Comparison of ENCODE assay signal across 20 cellular contexts in the genomic region with DNA sequence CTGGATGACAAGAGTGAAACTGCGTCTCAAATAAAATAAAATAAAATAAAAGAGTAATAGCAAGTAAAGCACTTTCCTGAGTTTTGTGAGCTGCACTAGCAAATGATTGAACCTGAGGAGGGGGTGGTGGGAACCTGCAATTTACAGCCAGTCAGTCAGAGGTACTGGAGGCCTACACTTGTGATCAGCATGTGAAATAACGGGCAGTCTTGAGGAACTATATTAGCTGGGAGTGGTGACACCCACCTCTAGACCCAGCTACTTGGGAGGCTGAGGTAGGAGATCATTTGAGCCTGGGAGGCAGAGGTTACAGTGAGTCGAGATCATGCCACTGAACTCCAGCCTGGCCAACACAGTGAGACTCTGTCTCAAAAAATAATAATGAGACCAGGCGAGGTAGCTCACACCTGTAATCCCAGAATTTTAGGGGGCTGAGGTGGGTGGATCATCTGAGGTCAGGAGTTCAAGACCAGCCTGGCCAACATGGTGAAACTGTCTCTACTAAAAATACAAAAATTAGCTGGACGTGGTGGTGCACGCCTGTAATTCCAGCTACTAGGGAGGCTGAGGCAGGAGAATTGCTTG.
DNase-seq lines count a peak whose midpoint lies in the region; ATAC-seq, FAIRE-seq and TF ChIP-seq lines count a peak whose summit lies in the region.
"Had no signal": no experiment of that assay in that cellular context is flagged by ENCODE, and none has a peak within 500 bp of the region (broad histone marks: within the 10 kb centered on the region; RNA-seq: fewer than 3 reads in every experiment).

No MANE protein-coding gene starts in this region.

- no peaks in the 10 kb centered on the region for H3K36me3 Mint-ChIP-seq in activated CD4-positive, alpha-beta T cell treated with anti-CD3 and anti-CD28 coated beads, Interleukin-2, amount 10 ng/mL, durations not matched to agents 7 days and 5 days (ENCODE audit: low read depth)
- no peaks in the 10 kb centered on the region for H3K36me3 Mint-ChIP-seq in chondrocyte (ENCODE audit: low read depth)

- no peaks in the 10 kb centered on the region for H3K79me1 ChIP-seq in H1 (ENCODE audit: low read depth, low read length)

- FAIRE-seq in H1 (lab: Jason Lieb, UNC) = no peak
- FAIRE-seq: A204.1, D721Med, GM12892, GM18507, K562 had no signal

- CTCF ChIA-PET in H1 (lab: Charles Lee; ENCODE audit: partially characterized antibody) = interaction anchor here (0.7 to 0.8 kb wide), 2 partner anchors 10 to 82 kb away, joined by 3 read pairs; no protein-coding TSS in a partner anchor
- CTCF ChIA-PET in activated CD4-positive, alpha-beta T cell treated with anti-CD3 and anti-CD28 coated beads, Interleukin-2, amount 10 ng/mL, durations not matched to agents 7 days and 5 days (lab: Charles Lee) = no interaction called here

- peak overlapping the region; percentile 21 to 75; a peak in 3 of 4 replicates for H3K4me2 ChIP-seq in H1 (ENCODE audit: insufficient read depth in 1 of 2, low read depth in 2 of 2, low read length in 2 of 2)

- H3K4me3 Mint-ChIP-seq in activated CD4-positive, alpha-beta T cell treated with anti-CD3 and anti-CD28 coated beads, Interleukin-2, amount 10 ng/mL, durations not matched to agents 7 days and 5 days = no peak overlapping the region
- H3K4me3 Mint-ChIP-seq in chondrocyte (ENCODE audit: unreplicated experiment) = no peak overlapping the region
- H3K4me3 Mint-ChIP-seq: CD4-positive, alpha-beta T cell had no signal

- no peaks in the 10 kb centered on the region for H3K9me3 ChIP-seq in HUES48 (ENCODE audit: control insufficient read depth, insufficient read depth, low read length)
- H3K9me3 ChIP-seq in H1 (ENCODE audit: insufficient read depth in 2 of 2, low read depth in 1 of 2, low read length in 1 of 2) = no peaks in the 10 kb centered on the region
- H3K9me3 ChIP-seq in iPS-18a (ENCODE audit: control insufficient read depth, low read depth, low read length) = no peaks in the 10 kb centered on the region
- H3K9me3 ChIP-seq: Caco-2 had no signal

- POLR2A ChIA-PET in H1 (lab: Charles Lee; ENCODE audit: partially characterized antibody) = interaction anchor here (0.7 to 5.2 kb wide), 4 partner anchors 9 to 104 kb away, joined by 3 to 32 read pairs (median 5); no protein-coding TSS in a partner anchor
- POLR2A ChIA-PET in activated CD4-positive, alpha-beta T cell treated with anti-CD3 and anti-CD28 coated beads, Interleukin-2, amount 10 ng/mL, durations not matched to agents 7 days and 5 days (lab: Charles Lee) = interaction anchor here (0.6 kb wide), 1 partner anchor 200 kb away, joined by 4 read pairs; no protein-coding TSS in a partner anchor

- no peak overlapping the region for H2AFZ ChIP-seq in H1 (ENCODE audit: low read length)
- H2AFZ ChIP-seq: GM23248 had no signal

- no peak for TF ChIP-seq EP300 in H1 (IDR thresholded peaks at IDR 0.05; ENCODE audit: borderline replicate concordance in 1 of 2, low read depth in 2 of 2, low read length in 2 of 2)

- TF ChIP-seq CTCF in H1 (IDR thresholded peaks at IDR 0.05; ENCODE audit: control extremely low read depth in 1 of 3, insufficient read depth in 1 of 3, low read depth in 1 of 3, low read length in 3 of 3) (no peak), chondrocyte (IDR thresholded peaks at IDR 0.05) (no peak)

- H3K36me3 ChIP-seq in HUES48 (ENCODE audit: control insufficient read depth, insufficient read depth, low read length) (peaks cover 64% of the 10 kb centered on the region), H1 (ENCODE audit: control insufficient read depth in 2 of 4, insufficient read depth in 4 of 4, low read length in 3 of 4) (peaks cover 0 to 64% (median 7%) of the 10 kb centered on the region in 4 experiments; a peak in 5 of 8 replicates), iPS-18a (ENCODE audit: control insufficient read depth, low read depth, low read length) (peaks cover 45% of the 10 kb centered on the region)

- no peaks in the 10 kb centered on the region for H3K4me1 Mint-ChIP-seq in activated CD4-positive, alpha-beta T cell treated with anti-CD3 and anti-CD28 coated beads, Interleukin-2, amount 10 ng/mL, durations not matched to agents 7 days and 5 days
- no peaks in the 10 kb centered on the region for H3K4me1 Mint-ChIP-seq in chondrocyte (ENCODE audit: low read depth)

- peaks cover 0 to 2% of the 10 kb centered on the region in 2 experiments for H4K20me1 ChIP-seq in H1 (replicated peaks in 1 of 2; ENCODE audit: control insufficient read depth in 1 of 2, insufficient read depth in 2 of 2, low read length in 2 of 2)

- ATAC-seq in HG02588 (IDR thresholded peaks at IDR 0.05; ENCODE audit: unreplicated experiment) = no peak

- no peak overlapping the region for H2BK120ac ChIP-seq in H1 (replicated peaks; ENCODE audit: low read depth, low read length)

- DNase-seq in H1 (ENCODE audit: low read depth in 1 of 2, low spot score in 2 of 2) (no peak), chondrocyte (ENCODE audit: low spot score) (no peak), SKM-1 (lab: John Stamatoyannopoulos, UW; ENCODE audit: unreplicated experiment) (no peak)
- no peak for DNase-seq in activated CD4-positive, alpha-beta T cell treated with anti-CD3 and anti-CD28 coated beads, Interleukin-2, amount 10 ng/mL, durations not matched to agents 7 days and 5 days
- DNase-seq: ACHN; Caco-2; CD4-positive, alpha-beta T cell; GDM1; GM23248; H7; IMR-90 had no signal

- H2BK12ac ChIP-seq in H1 (ENCODE audit: low read depth, low read length) = no peak overlapping the region

- H3K9ac ChIP-seq in HUES48 (ENCODE audit: low read depth, low read length) (no peak overlapping the region), H1 (replicated peaks in 1 of 4; ENCODE audit: extremely low read depth in 1 of 4, low read depth in 3 of 4, low read length in 3 of 4) (no peak overlapping the region), iPS-18a (ENCODE audit: low read length) (no peak overlapping the region)
- H3K9ac ChIP-seq: GM23248 had no signal

- H3K14ac ChIP-seq in H1 (ENCODE audit: insufficient read length) = no peak overlapping the region

- no peak for TF ChIP-seq RAD21 in H1 (IDR thresholded peaks at IDR 0.05 in 1 of 2, conservative IDR thresholded peaks at IDR 0.05 in 1 of 2; ENCODE audit: low read depth in 2 of 2, low read length in 2 of 2)

- H4K91ac ChIP-seq in H1 (replicated peaks; ENCODE audit: insufficient read length, low read length) = no peak overlapping the region

- no peak overlapping the region for H4K8ac ChIP-seq in H1 (ENCODE audit: extremely low read depth, insufficient read depth, low read length)

- H2BK20ac ChIP-seq in H1 (ENCODE audit: low read length) = no peak overlapping the region

- no peak overlapping the region for H3K23ac ChIP-seq in H1 (ENCODE audit: insufficient read length)

- H3K27me3 ChIP-seq in HUES48 (ENCODE audit: control insufficient read depth, insufficient read depth, low read length) (no peaks in the 10 kb centered on the region), H1 (replicated peaks in 1 of 4; ENCODE audit: control insufficient read depth in 3 of 4, extremely low read depth in 1 of 4, insufficient read depth in 3 of 4, low read length in 3 of 4) (no peaks in the 10 kb centered on the region), iPS-18a (ENCODE audit: control insufficient read depth, insufficient read depth, low read length) (no peaks in the 10 kb centered on the region)

- 77% methylated on average over 6 of the region's 6 CpGs; no CpG with 5 or more reads in 1 of the 2 experiments for WGBS in H1 (ENCODE audit: extremely low coverage in 1 of 2, insufficient coverage in 1 of 2, insufficient read length in 1 of 2, insufficient replicate concordance in 2 of 2, low coverage in 1 of 2, low lambda C conversion rate in 2 of 2, missing lambda C conversion rate in 1 of 2), 2 experiments

- H3K4me1 ChIP-seq in HUES48 (ENCODE audit: control insufficient read depth, insufficient read depth, low read length) = peaks cover 39% of the 10 kb centered on the region
- H3K4me1 ChIP-seq in H1 (replicated peaks in 1 of 4; ENCODE audit: control insufficient read depth in 3 of 4, insufficient read depth in 4 of 4, low read length in 3 of 4) = peaks cover 0 to 9% (median 4%) of the 10 kb centered on the region in 4 experiments; a peak in 4 of 7 replicates
- peaks cover 33% of the 10 kb centered on the region for H3K4me1 ChIP-seq in iPS-18a (ENCODE audit: control insufficient read depth, low read depth, low read length)
- H3K4me1 ChIP-seq: Caco-2 had no signal

- no peak overlapping the region for H2AK5ac ChIP-seq in H1 (ENCODE audit: low read depth, low read length)

- H3K27ac Mint-ChIP-seq in activated CD4-positive, alpha-beta T cell treated with anti-CD3 and anti-CD28 coated beads, Interleukin-2, amount 10 ng/mL, durations not matched to agents 7 days and 5 days = no peak overlapping the region
- no peak overlapping the region for H3K27ac Mint-ChIP-seq in chondrocyte (ENCODE audit: unreplicated experiment)
- H3K27ac Mint-ChIP-seq: CD4-positive, alpha-beta T cell had no signal

- TF ChIP-seq POLR2A in H1 (IDR thresholded peaks at IDR 0.05; ENCODE audit: control extremely low read depth in 1 of 2, low read depth in 2 of 2, low read length in 2 of 2) = peak; percentile 23 to 47; a peak in 1 of 3 replicates

- H3K4ac ChIP-seq in H1 (replicated peaks; ENCODE audit: insufficient read length, low read depth, low read length) = no peak overlapping the region

- H3K18ac ChIP-seq in H1 (ENCODE audit: extremely low read depth, low read length) = no peak overlapping the region

- no peaks in the 10 kb centered on the region for H3K27me3 Mint-ChIP-seq in activated CD4-positive, alpha-beta T cell treated with anti-CD3 and anti-CD28 coated beads, Interleukin-2, amount 10 ng/mL, durations not matched to agents 7 days and 5 days
- H3K27me3 Mint-ChIP-seq in chondrocyte (ENCODE audit: low read depth) = no peaks in the 10 kb centered on the region
- H3K27me3 Mint-ChIP-seq: CD4-positive, alpha-beta T cell had no signal

- H3K23me2 ChIP-seq in H1 (ENCODE audit: low read depth, low read length) = no peaks in the 10 kb centered on the region

- no peak overlapping the region for H2BK5ac ChIP-seq in H1 (ENCODE audit: low read depth, low read length)

- H4K5ac ChIP-seq in H1 (ENCODE audit: insufficient read length, low read depth, low read length) = no peak overlapping the region

- peak overlapping the region; percentile 50 for H3K4me3 ChIP-seq in HUES48 (ENCODE audit: low read depth, low read length)
- peak overlapping the region in 2 of 4 experiments; percentile 22 to 61; a peak in 3 of 8 replicates for H3K4me3 ChIP-seq in H1 (ENCODE audit: extremely low read depth in 1 of 4, insufficient read depth in 2 of 4, low read depth in 3 of 4, low read length in 4 of 4)
- peak overlapping the region; percentile 46 for H3K4me3 ChIP-seq in iPS-18a (ENCODE audit: low read length)
- H3K4me3 ChIP-seq: GM23248, K562 had no signal

- H2BK15ac ChIP-seq in H1 (ENCODE audit: low read length) = no peak overlapping the region

- H3K56ac ChIP-seq in H1 (replicated peaks; ENCODE audit: insufficient read length, low read depth, low read length) = no peak overlapping the region

- peaks cover 0 to 50% of the 10 kb centered on the region in 2 experiments; a peak in 3 of 4 replicates for H3K79me2 ChIP-seq in H1 (ENCODE audit: control insufficient read depth in 1 of 2, insufficient read depth in 2 of 2, low read length in 2 of 2)

- H3K27ac ChIP-seq in HUES48 (ENCODE audit: low read depth, low read length) (no peak overlapping the region), H1 (ENCODE audit: low read depth, low read length) (no peak overlapping the region), iPS-18a (ENCODE audit: low read length) (no peak overlapping the region)
- H3K27ac ChIP-seq: C4-2B, GM23248 had no signal

- no peaks in the 10 kb centered on the region for H3K9me3 Mint-ChIP-seq in activated CD4-positive, alpha-beta T cell treated with anti-CD3 and anti-CD28 coated beads, Interleukin-2, amount 10 ng/mL, durations not matched to agents 7 days and 5 days
- no peaks in the 10 kb centered on the region for H3K9me3 Mint-ChIP-seq in chondrocyte (ENCODE audit: low read depth)
- H3K9me3 Mint-ChIP-seq: CD4-positive, alpha-beta T cell had no signal
